Comparison of ENCODE assay signal across 16 cellular contexts in genomic region chr2:95297639-95298395, GRCh38. TPM values are rescaled to one million over a fixed set of nuclear protein-coding genes. Genes with fewer than 3 reads are reported as not detected.
DNase-seq lines count a peak whose midpoint lies in the region; TF ChIP-seq lines count a peak whose summit lies in the region.
"Had no signal": no experiment of that assay in that cellular context is flagged by ENCODE, and none has a peak within 500 bp of the region (broad histone marks: within the 10 kb centered on the region; RNA-seq: fewer than 3 reads in every experiment).

No MANE protein-coding gene starts in this region.

- in situ Hi-C loops in G401 (cut with HindIII; ENCODE audit: low sequenced_read_pairs) = no loop called here
- in situ Hi-C loops in GM13976 (cut with MboI; ENCODE audit: low sequenced_read_pairs, unreplicated experiment) = no loop called here

- no peaks in the 10 kb centered on the region for H3K4me1 Mint-ChIP-seq in activated T-helper 1 cell treated with anti-CD3 and anti-CD28 coated beads, Interleukin-12 subunit alpha, Interleukin-12 subunit beta, Interleukin-2, Interleukin-4 antibody, amounts not matched to agents 30 ng/mL and 10 ng/mL and 1 ng/mL, durations not matched to agents 14 hours and 24 hours and 36 hours (ENCODE audit: low read depth)
- H3K4me1 Mint-ChIP-seq: CD14-positive monocyte had no signal

- peak; percentile 51 for DNase-seq in G401 (ENCODE audit: low spot score)
- DNase-seq in NT2/D1 (ENCODE audit: low read depth, low spot score) = no peak
- DNase-seq in hepatocyte (ENCODE audit: low spot score) = no peak
- no peak for DNase-seq in prostate gland (ENCODE audit: low spot score)
- DNase-seq in GM13976 (ENCODE audit: low spot score) = no peak
- DNase-seq in stimulated activated CD4-positive, alpha-beta T cell treated with anti-CD3 and anti-CD28 coated beads, Interleukin-12 subunit alpha, Interleukin-12 subunit beta, amount 100 ng/mL, for 4 hours = no peak
- no peak for DNase-seq in activated T-helper 1 cell treated with anti-CD3 and anti-CD28 coated beads, Interleukin-12 subunit alpha, Interleukin-12 subunit beta, Interleukin-2, Interleukin-4 antibody, amounts not matched to agents 30 ng/mL and 10 ng/mL and 1 ng/mL, durations not matched to agents 14 hours and 24 hours and 36 hours (ENCODE audit: low spot score)
- DNase-seq: activated gamma-delta T cell treated with Interleukin-2 at 50 U/mL for 16 hours; NK-92 treated with Interleukin-12 subunit alpha and Interleukin-12 subunit beta, amount 100 ng/mL, for 24 hours; psoas muscle; tibial artery had no signal

- H3K9me2 ChIP-seq in hepatocyte (replicated peaks; ENCODE audit: insufficient read depth) = no peaks in the 10 kb centered on the region

- intact Hi-C loops in prostate gland (cut with DNase I) = no loop called here
- intact Hi-C loops in activated T-helper 1 cell treated with anti-CD3 and anti-CD28 coated beads, Interleukin-12 subunit alpha, Interleukin-12 subunit beta, Interleukin-2, Interleukin-4 antibody, amounts not matched to agents 30 ng/mL and 10 ng/mL and 1 ng/mL, durations not matched to agents 14 hours and 24 hours and 36 hours (cut with micrococcal nuclease) = no loop called here

- H2AFZ ChIP-seq in hepatocyte = no peak overlapping the region

- peaks cover 3% of the 10 kb centered on the region for H3K27me3 Mint-ChIP-seq in activated T-helper 1 cell treated with anti-CD3 and anti-CD28 coated beads, Interleukin-12 subunit alpha, Interleukin-12 subunit beta, Interleukin-2, Interleukin-4 antibody, amounts not matched to agents 30 ng/mL and 10 ng/mL and 1 ng/mL, durations not matched to agents 14 hours and 24 hours and 36 hours (ENCODE audit: insufficient read depth)

- no peaks in the 10 kb centered on the region for H3K79me2 ChIP-seq in hepatocyte

- H3K4me2 ChIP-seq in hepatocyte = peak overlapping the region; percentile 77

- no peaks in the 10 kb centered on the region for H3K36me3 Mint-ChIP-seq in activated T-helper 1 cell treated with anti-CD3 and anti-CD28 coated beads, Interleukin-12 subunit alpha, Interleukin-12 subunit beta, Interleukin-2, Interleukin-4 antibody, amounts not matched to agents 30 ng/mL and 10 ng/mL and 1 ng/mL, durations not matched to agents 14 hours and 24 hours and 36 hours (ENCODE audit: low read depth)
- H3K36me3 Mint-ChIP-seq: CD14-positive monocyte had no signal

- no peak for TF ChIP-seq CTCF in hepatocyte (IDR thresholded peaks at IDR 0.05; ENCODE audit: poor library complexity)
- TF ChIP-seq CTCF in prostate gland (IDR thresholded peaks at IDR 0.05) = no peak
- no peak for TF ChIP-seq CTCF in GM13976 (IDR thresholded peaks at IDR 0.05; ENCODE audit: borderline replicate concordance, control extremely low read depth, extremely low read depth, insufficient read depth, missing control alignments)

- H3K9ac ChIP-seq in NT2/D1 (ENCODE audit: insufficient read length, low read depth) = peak overlapping the region; percentile 27

- H3K9me3 Mint-ChIP-seq in activated T-helper 1 cell treated with anti-CD3 and anti-CD28 coated beads, Interleukin-12 subunit alpha, Interleukin-12 subunit beta, Interleukin-2, Interleukin-4 antibody, amounts not matched to agents 30 ng/mL and 10 ng/mL and 1 ng/mL, durations not matched to agents 14 hours and 24 hours and 36 hours = no peaks in the 10 kb centered on the region

- H3K4me1 ChIP-seq in NT2/D1 (ENCODE audit: insufficient read depth, insufficient read length) (peaks cover 21% of the 10 kb centered on the region), hepatocyte (ENCODE audit: insufficient read depth) (no peaks in the 10 kb centered on the region), prostate gland (replicated peaks) (no peaks in the 10 kb centered on the region)
- H3K4me1 ChIP-seq: psoas muscle had no signal

- no peak overlapping the region for H3K4me3 Mint-ChIP-seq in activated T-helper 1 cell treated with anti-CD3 and anti-CD28 coated beads, Interleukin-12 subunit alpha, Interleukin-12 subunit beta, Interleukin-2, Interleukin-4 antibody, amounts not matched to agents 30 ng/mL and 10 ng/mL and 1 ng/mL, durations not matched to agents 14 hours and 24 hours and 36 hours
- H3K4me3 Mint-ChIP-seq: CD14-positive monocyte had no signal

- H3K9me3 ChIP-seq in NT2/D1 (ENCODE audit: insufficient read depth, low read length) (no peaks in the 10 kb centered on the region; the same call in 1 of the 2 replicates), hepatocyte (ENCODE audit: low read depth) (no peaks in the 10 kb centered on the region), prostate gland (no peaks in the 10 kb centered on the region)
- H3K9me3 ChIP-seq: MG63, psoas muscle had no signal

- H3K36me3 ChIP-seq in NT2/D1 (ENCODE audit: insufficient read depth, insufficient read length, low read length) (no peaks in the 10 kb centered on the region), hepatocyte (replicated peaks; ENCODE audit: insufficient read depth, low read depth) (no peaks in the 10 kb centered on the region), prostate gland (no peaks in the 10 kb centered on the region)
- H3K36me3 ChIP-seq: MG63, tibial artery had no signal

- H3K27ac Mint-ChIP-seq in activated T-helper 1 cell treated with anti-CD3 and anti-CD28 coated beads, Interleukin-12 subunit alpha, Interleukin-12 subunit beta, Interleukin-2, Interleukin-4 antibody, amounts not matched to agents 30 ng/mL and 10 ng/mL and 1 ng/mL, durations not matched to agents 14 hours and 24 hours and 36 hours = no peak overlapping the region

- TF ChIP-seq POLR2A in prostate gland (IDR thresholded peaks at IDR 0.05) = no peak

- H3K4me3 ChIP-seq in NT2/D1 (ENCODE audit: insufficient read length, low read depth) (no peak overlapping the region), hepatocyte (no peak overlapping the region), prostate gland (no peak overlapping the region)
- H3K4me3 ChIP-seq: MG63, psoas muscle, tibial artery had no signal

- no peaks in the 10 kb centered on the region for H4K20me1 ChIP-seq in hepatocyte (ENCODE audit: insufficient read depth, poor library complexity, severe bottlenecking)

- WGBS in hepatocyte (ENCODE audit: low lambda C conversion rate, missing lambda C conversion rate) = 53% methylated on average over 11 of the region's 11 CpGs
- 51% methylated on average over 11 of the region's 11 CpGs for WGBS in prostate gland

- no peak overlapping the region for H3K27ac ChIP-seq in hepatocyte
- H3K27ac ChIP-seq in prostate gland = peak overlapping the region; percentile 49 to 68
- H3K27ac ChIP-seq: foreskin keratinocyte, psoas muscle, tibial artery had no signal

- peaks cover 10% of the 10 kb centered on the region for H3K27me3 ChIP-seq in NT2/D1 (ENCODE audit: insufficient read depth, insufficient read length)
- H3K27me3 ChIP-seq in hepatocyte = no peaks in the 10 kb centered on the region
- H3K27me3 ChIP-seq in prostate gland (replicated peaks; ENCODE audit: insufficient read depth) = no peaks in the 10 kb centered on the region
- H3K27me3 ChIP-seq: MG63 had no signal

RNA-seq across cellular contexts. Expression of gene KCNIP3, which starts 0.7 kb away (rescaled TPM):
- 0.43 TPM in 1 of 2 replicates, not detected in the other for total RNA-seq in G401 (2014; rRNA removed; shearing (Covaris generic))
- total RNA-seq in hepatocyte (2.1 and 6.1 TPM in 2 replicates), prostate gland (10 to 100 TPM in 1 of 2 donors, 1 to 10 TPM in 1; 5.1 to 63.8 TPM)
- polyA plus RNA-seq in hepatocyte = 3.7 and 6.5 TPM in 2 replicates
- not detected in 2 replicates for total RNA-seq in activated T-helper 1 cell treated with anti-CD3 and anti-CD28 coated beads, Interleukin-12 subunit alpha, Interleukin-12 subunit beta, Interleukin-2, Interleukin-4 antibody, amounts not matched to agents 30 ng/mL and 10 ng/mL and 1 ng/mL, durations not matched to agents 14 hours and 24 hours and 36 hours
- total RNA-seq: mononuclear cell had no signal
- polyA plus RNA-seq: CD14-positive monocyte had no signal

RNA-seq across cellular contexts. Expression of gene PROM2, which starts 23.6 kb away (rescaled TPM):
- 0.03 TPM in 1 of 2 replicates, not detected in the other for total RNA-seq in G401 (2014; rRNA removed; shearing (Covaris generic))
- total RNA-seq in hepatocyte (1.2 and 2.8 TPM in 2 replicates), prostate gland (10 to 100 TPM; 43.4 to 80.1 TPM)
- 2.1 and 2.6 TPM in 2 replicates for polyA plus RNA-seq in hepatocyte
- 0.29 and 0.37 TPM in 2 replicates for total RNA-seq in activated T-helper 1 cell treated with anti-CD3 and anti-CD28 coated beads, Interleukin-12 subunit alpha, Interleukin-12 subunit beta, Interleukin-2, Interleukin-4 antibody, amounts not matched to agents 30 ng/mL and 10 ng/mL and 1 ng/mL, durations not matched to agents 14 hours and 24 hours and 36 hours
- total RNA-seq: SK-MEL-5 had no signal
- polyA plus RNA-seq: CD14-positive monocyte had no signal

Comparison
In these comparisons a context has a peak if more than half of its experiments do, and no peak if none do; other contexts are left out.
1. RNA of gene PROM2, which starts 23.6 kb away (total RNA-seq): 43.4 to 80.1 TPM in prostate gland; 1.2 to 2.8 TPM in hepatocyte, 0.29 to 0.37 TPM in activated T-helper 1 cell treated with anti-CD3 and anti-CD28 coated beads, Interleukin-12 subunit alpha, Interleukin-12 subunit beta, Interleukin-2, Interleukin-4 antibody, amounts not matched to agents 30 ng/mL and 10 ng/mL and 1 ng/mL, durations not matched to agents 14 hours and 24 hours and 36 hours and 0.03 TPM in G401; every median in the first group is over 10 times any median in the second.